In genomic region chr12:54258286-54258685, GRCh38 we compare ENCODE assay signal across 10 cellular contexts. TPM values are rescaled to one million over a fixed set of nuclear protein-coding genes. Genes with fewer than 3 reads are reported as not detected.
DNase-seq lines count a peak whose midpoint lies in the region; ATAC-seq and TF ChIP-seq lines count a peak whose summit lies in the region.
"Had no signal": no experiment of that assay in that cellular context is flagged by ENCODE, and none has a peak within 500 bp of the region (broad histone marks: within the 10 kb centered on the region; RNA-seq: fewer than 3 reads in every experiment).

No MANE protein-coding gene starts in this region.

- no peaks in the 10 kb centered on the region for H3K9me3 Mint-ChIP-seq in osteocyte (ENCODE audit: unreplicated experiment)
- no peaks in the 10 kb centered on the region for H3K9me3 Mint-ChIP-seq in CD8-positive, alpha-beta memory T cell

- no peak for TF ChIP-seq CTCF in OCI-LY3 (IDR thresholded peaks at IDR 0.05; ENCODE audit: low read depth, low read length)
- TF ChIP-seq CTCF in osteocyte (IDR thresholded peaks at IDR 0.05), result no peak

- H3K36me3 ChIP-seq in OCI-LY3 (replicated peaks; ENCODE audit: low read depth, low read length), result peaks cover 28% of the 10 kb centered on the region
- peaks cover 45% of the 10 kb centered on the region for H3K36me3 ChIP-seq in MG63
- H3K36me3 ChIP-seq in CD8-positive, alpha-beta memory T cell (ENCODE audit: insufficient read depth, low read length), result peaks cover 16% of the 10 kb centered on the region

- peak overlapping the region; percentile 80 for H3K4me2 ChIP-seq in OCI-LY3 (ENCODE audit: low read length)

- H3K4me1 ChIP-seq in OCI-LY3 (ENCODE audit: low read length), result peaks cover 47% of the 10 kb centered on the region
- H3K4me1 ChIP-seq in CD8-positive, alpha-beta memory T cell (ENCODE audit: insufficient read depth, low read length), result peaks cover 16% of the 10 kb centered on the region

- peaks cover 59% of the 10 kb centered on the region for H3K4me1 Mint-ChIP-seq in osteocyte (ENCODE audit: unreplicated experiment)
- peaks cover 14 to 21% (median 21%) of the 10 kb centered on the region in 3 donors for H3K4me1 Mint-ChIP-seq in CD8-positive, alpha-beta memory T cell

- peak overlapping the region; percentile 71 for H3K27ac ChIP-seq in OCI-LY3 (ENCODE audit: low read length)
- peak overlapping the region; percentile 84 for H3K27ac ChIP-seq in epithelial cell of prostate
- H3K27ac ChIP-seq in CD8-positive, alpha-beta memory T cell (ENCODE audit: low read depth, low read length), result no peak overlapping the region

- H3K4me3 Mint-ChIP-seq in osteocyte (ENCODE audit: unreplicated experiment), result peak overlapping the region; percentile 76
- H3K4me3 Mint-ChIP-seq in CD8-positive, alpha-beta memory T cell, result no peak overlapping the region

- intact Hi-C loops in posterior vena cava (cut with DNase I), result loop anchor here in 1 of 2 donors (10.0 kb wide), 1 partner anchor 107 kb away; the partner anchor contains the start of gene GPR84

- H4K20me1 ChIP-seq in OCI-LY3 (ENCODE audit: insufficient read depth, low read length), result no peaks in the 10 kb centered on the region; the same call in 1 of the 2 replicates

- CTCF ChIA-PET in CD8-positive, alpha-beta memory T cell (lab: Charles Lee), result interaction anchor here (1.2 kb wide), 2 partner anchors 110 to 133 kb away, joined by 3 to 4 read pairs; no protein-coding TSS in a partner anchor

- no peaks in the 10 kb centered on the region for H3K27me3 Mint-ChIP-seq in osteocyte (ENCODE audit: unreplicated experiment)
- no peaks in the 10 kb centered on the region for H3K27me3 Mint-ChIP-seq in CD8-positive, alpha-beta memory T cell

- no peaks in the 10 kb centered on the region for H3K9me3 ChIP-seq in OCI-LY3 (ENCODE audit: insufficient read depth, low read length)
- H3K9me3 ChIP-seq in MG63, result no peaks in the 10 kb centered on the region
- no peaks in the 10 kb centered on the region for H3K9me3 ChIP-seq in CD8-positive, alpha-beta memory T cell (ENCODE audit: low read length)

- peaks cover 68% of the 10 kb centered on the region for H3K79me2 ChIP-seq in OCI-LY3 (ENCODE audit: low read length)

- no peak for ATAC-seq in GM21515 (IDR thresholded peaks at IDR 0.05; ENCODE audit: unreplicated experiment)

- peaks cover 5% of the 10 kb centered on the region for H3K36me3 Mint-ChIP-seq in osteocyte (ENCODE audit: unreplicated experiment)
- H3K36me3 Mint-ChIP-seq in CD8-positive, alpha-beta memory T cell, result peaks cover 6 to 30% (median 8%) of the 10 kb centered on the region in 3 donors

- H3K27ac Mint-ChIP-seq in osteocyte (ENCODE audit: unreplicated experiment), result peak overlapping the region; percentile 99
- H3K27ac Mint-ChIP-seq in CD8-positive, alpha-beta memory T cell, result peak overlapping the region in 1 of 8 donors; percentile 70

- POLR2A ChIA-PET in CD8-positive, alpha-beta memory T cell (lab: Charles Lee), result interaction anchor here (0.5 kb wide), 1 partner anchor 100 kb away, joined by 3 read pairs; no protein-coding TSS in a partner anchor

- DNase-seq in ELR (ENCODE audit: low read depth), result peak; percentile 41
- no peak for DNase-seq in epithelial cell of prostate (ENCODE audit: low read depth, low spot score)
- no peak for DNase-seq in osteocyte (ENCODE audit: extremely low spot score, unreplicated experiment)
- no peak for DNase-seq in MG63
- DNase-seq in CD8-positive, alpha-beta memory T cell, result no peak
- no peak for DNase-seq in posterior vena cava (ENCODE audit: low spot score)
- DNase-seq: cortex of kidney, RPMI8226 had no signal

- H3K4me3 ChIP-seq in OCI-LY3 (ENCODE audit: low read length) (peak overlapping the region; percentile 69; the same call in 1 of the 2 replicates), MG63 (no peak overlapping the region)
- no peak overlapping the region for H3K4me3 ChIP-seq in CD8-positive, alpha-beta memory T cell (ENCODE audit: low read length)

- H3K27me3 ChIP-seq in OCI-LY3 (ENCODE audit: low read depth, low read length), result no peaks in the 10 kb centered on the region
- no peaks in the 10 kb centered on the region for H3K27me3 ChIP-seq in MG63
- no peaks in the 10 kb centered on the region for H3K27me3 ChIP-seq in CD8-positive, alpha-beta memory T cell (ENCODE audit: insufficient read depth, low read length, poor library complexity, severe bottlenecking)

- peak overlapping the region; percentile 60 for H3K9ac ChIP-seq in OCI-LY3 (ENCODE audit: low read length)

- H2AFZ ChIP-seq in OCI-LY3 (ENCODE audit: low read depth, low read length), result no peak overlapping the region

RNA-seq across cellular contexts. Expression of gene CBX5, which starts 21.6 kb away (rescaled TPM):
- total RNA-seq in osteocyte (98.1 and 104 TPM in 2 replicates), posterior vena cava (10 to 100 TPM; 46.2 to 56.2 TPM)
- 20.5 and 26.6 TPM in 2 replicates for total RNA-seq in MG63 (2014; rRNA removed; shearing (Covaris generic); ENCODE audit: low replicate concordance)
- 10 to 100 TPM; 82.0 to 87.8 TPM for total RNA-seq in CD8-positive, alpha-beta memory T cell
- 19.2 TPM for polyA plus RNA-seq in CD8-positive, alpha-beta memory T cell

RNA-seq across cellular contexts. Expression of gene HNRNPA1, which starts 22.2 kb away (rescaled TPM):
- 792 and 819 TPM in 2 replicates for total RNA-seq in osteocyte
- 84.7 and 146 TPM in 2 replicates for total RNA-seq in MG63 (2014; rRNA removed; shearing (Covaris generic); ENCODE audit: low replicate concordance)
- total RNA-seq in CD8-positive, alpha-beta memory T cell, result 1,000 to 10,000 TPM; 1,970 to 2,000 TPM
- 822 TPM for polyA plus RNA-seq in CD8-positive, alpha-beta memory T cell
- total RNA-seq in posterior vena cava, result 100 to 1,000 TPM; 503 to 615 TPM

RNA-seq across cellular contexts. Expression of gene NFE2, which starts 42.5 kb away (rescaled TPM):
- total RNA-seq in osteocyte, result 0.30 TPM in 1 of 2 replicates, not detected in the other
- total RNA-seq in MG63 (2014; rRNA removed; shearing (Covaris generic); ENCODE audit: low replicate concordance), result 0.13 TPM in 1 of 2 replicates, not detected in the other
- not detected for total RNA-seq in CD8-positive, alpha-beta memory T cell
- polyA plus RNA-seq in CD8-positive, alpha-beta memory T cell, result not detected
- 1 to 10 TPM; 1.6 to 3.5 TPM for total RNA-seq in posterior vena cava
